ENCODE assay signal across 8 cellular contexts in genomic region chr19:35757231-35757748, GRCh38. TPM values are rescaled to one million over a fixed set of nuclear protein-coding genes. Genes with fewer than 3 reads are reported as not detected.
DNase-seq lines count a peak whose midpoint lies in the region; ATAC-seq lines count a peak whose summit lies in the region.

No MANE protein-coding gene starts in this region.

- H3K27ac Mint-ChIP-seq in activated naive CD4-positive, alpha-beta T cell treated with anti-CD3 and anti-CD28 coated beads for 36 hours: peak overlapping the region; percentile 92

- H3K27me3 Mint-ChIP-seq in activated naive CD4-positive, alpha-beta T cell treated with anti-CD3 and anti-CD28 coated beads for 36 hours (ENCODE audit: low read depth): peaks cover 8% of the 10 kb centered on the region

- ATAC-seq in HG03045 (IDR thresholded peaks at IDR 0.05; ENCODE audit: unreplicated experiment): no peak

- H3K9me3 Mint-ChIP-seq in activated naive CD4-positive, alpha-beta T cell treated with anti-CD3 and anti-CD28 coated beads for 36 hours: no peaks in the 10 kb centered on the region

- H3K36me3 Mint-ChIP-seq in activated naive CD4-positive, alpha-beta T cell treated with anti-CD3 and anti-CD28 coated beads for 36 hours (ENCODE audit: low read depth): peaks cover 26% of the 10 kb centered on the region

- intact Hi-C loops in activated naive CD4-positive, alpha-beta T cell treated with anti-CD3 and anti-CD28 coated beads for 36 hours (cut with micrococcal nuclease): loop anchor here (2.0 kb wide), 1 partner anchor 298 kb away; the partner anchor contains the start of genes THAP8 and WDR62

- H3K4me1 Mint-ChIP-seq in activated naive CD4-positive, alpha-beta T cell treated with anti-CD3 and anti-CD28 coated beads for 36 hours (ENCODE audit: low read depth): peaks cover 20% of the 10 kb centered on the region

- CTCF ChIA-PET in activated naive CD4-positive, alpha-beta T cell treated with anti-CD3 and anti-CD28 coated beads for 36 hours (lab: Charles Lee): interaction anchor here (0.8 to 1.3 kb wide), 3 partner anchors 9 to 208 kb away, joined by 3 to 4 read pairs (median 4); partner anchors contain the start of genes IGFLR1 and LIN37

- H3K4me3 Mint-ChIP-seq in activated naive CD4-positive, alpha-beta T cell treated with anti-CD3 and anti-CD28 coated beads for 36 hours: peak overlapping the region; percentile 90

- DNase-seq in NCI-H2029 (lab: John Stamatoyannopoulos, UW) (peak; percentile 22), NCI-H2029 treated with DMSO at 0.1 percent for 48 hours (lab: John Stamatoyannopoulos, UW) (no peak), HT1080 (ENCODE audit: low read depth) (peak; percentile 72), glomerular visceral epithelial cell (ENCODE audit: extremely low spot score) (peak; percentile 71), non-pigmented ciliary epithelial cell (ENCODE audit: low read depth) (peak; percentile 76), DMS114 treated with DMSO at 0.1 percent for 48 hours (lab: John Stamatoyannopoulos, UW; ENCODE audit: unreplicated experiment) (no peak)
- DNase-seq in activated naive CD4-positive, alpha-beta T cell treated with anti-CD3 and anti-CD28 coated beads for 36 hours: peak; percentile 56

RNA-seq across cellular contexts. Expression of gene HSPB6, which starts 0.5 kb away (rescaled TPM):
- total RNA-seq in HT1080 (2014; rRNA removed; shearing (Covaris generic)): 0.17 TPM in 1 of 2 replicates, not detected in the other
- 1.2 and 1.4 TPM in 2 replicates for polyA plus RNA-seq in HT1080 (2015; cell fraction: cytosol; rRNA removed)
- polyA plus RNA-seq in HT1080 (2015; cell fraction: nucleus; rRNA removed): 0.31 and 1.0 TPM in 2 replicates
- total RNA-seq in activated naive CD4-positive, alpha-beta T cell treated with anti-CD3 and anti-CD28 coated beads for 36 hours: under 1 TPM; 0.40 to 0.55 TPM

RNA-seq across cellular contexts. Expression of gene PROSER3, which starts 0.7 kb away (rescaled TPM):
- total RNA-seq in HT1080 (2014; rRNA removed; shearing (Covaris generic)): 8.6 and 10.8 TPM in 2 replicates
- 23.9 and 28.3 TPM in 2 replicates for polyA plus RNA-seq in HT1080 (2015; cell fraction: cytosol; rRNA removed)
- 52.4 and 65.0 TPM in 2 replicates for polyA plus RNA-seq in HT1080 (2015; cell fraction: nucleus; rRNA removed)
- total RNA-seq in activated naive CD4-positive, alpha-beta T cell treated with anti-CD3 and anti-CD28 coated beads for 36 hours: 10 to 100 TPM; 45.3 to 47.4 TPM

RNA-seq across cellular contexts. Expression of gene LIN37, which starts 8.9 kb away (rescaled TPM):
- 4.5 and 5.4 TPM in 2 replicates for total RNA-seq in HT1080 (2014; rRNA removed; shearing (Covaris generic))
- polyA plus RNA-seq in HT1080 (2015; cell fraction: cytosol; rRNA removed): 8.6 and 10.6 TPM in 2 replicates
- polyA plus RNA-seq in HT1080 (2015; cell fraction: nucleus; rRNA removed): 29.6 and 30.1 TPM in 2 replicates
- total RNA-seq in activated naive CD4-positive, alpha-beta T cell treated with anti-CD3 and anti-CD28 coated beads for 36 hours: 1 to 10 TPM; 5.7 to 9.7 TPM

RNA-seq across cellular contexts. Expression of gene PSENEN, which starts 11.8 kb away (rescaled TPM):
- 48.5 and 50.6 TPM in 2 replicates for total RNA-seq in HT1080 (2014; rRNA removed; shearing (Covaris generic))
- 32.1 and 56.9 TPM in 2 replicates for polyA plus RNA-seq in HT1080 (2015; cell fraction: cytosol; rRNA removed)
- 24.3 and 36.7 TPM in 2 replicates for polyA plus RNA-seq in HT1080 (2015; cell fraction: nucleus; rRNA removed)
- 10 to 100 TPM; 32.4 to 37.7 TPM for total RNA-seq in activated naive CD4-positive, alpha-beta T cell treated with anti-CD3 and anti-CD28 coated beads for 36 hours

RNA-seq across cellular contexts. Expression of gene U2AF1L4, which starts 12.1 kb away (rescaled TPM):
- total RNA-seq in HT1080 (2014; rRNA removed; shearing (Covaris generic)): 8.4 and 13.3 TPM in 2 replicates
- polyA plus RNA-seq in HT1080 (2015; cell fraction: cytosol; rRNA removed): 7.2 and 13.2 TPM in 2 replicates
- 32.6 and 38.6 TPM in 2 replicates for polyA plus RNA-seq in HT1080 (2015; cell fraction: nucleus; rRNA removed)
- total RNA-seq in activated naive CD4-positive, alpha-beta T cell treated with anti-CD3 and anti-CD28 coated beads for 36 hours: 10 to 100 TPM; 41.8 to 44.2 TPM

Comparison
In these comparisons a context has a peak if more than half of its experiments do, and no peak if none do; other contexts are left out.
1. DNase-seq: peak in NCI-H2029 (single experiment), HT1080 (single experiment), activated naive CD4-positive, alpha-beta T cell treated with anti-CD3 and anti-CD28 coated beads for 36 hours (single experiment), glomerular visceral epithelial cell (single experiment) and non-pigmented ciliary epithelial cell (single experiment); none in NCI-H2029 treated with DMSO at 0.1 percent for 48 hours (single experiment) and DMS114 treated with DMSO at 0.1 percent for 48 hours (single experiment).